ENCODE assay signal across 1 cellular context in genomic region chr7:158229945-158230344, GRCh38.
"Had no signal": no experiment of that assay in that cellular context is flagged by ENCODE, and none has a peak within 500 bp of the region (broad histone marks: within the 10 kb centered on the region; RNA-seq: fewer than 3 reads in every experiment).

No MANE protein-coding gene starts in this region.

- ATAC-seq: GM12878 had no signal

- H3K4me3 ChIP-seq: GM12878 had no signal
